Comparison of ENCODE assay signal across 38 cellular contexts in the genomic region with DNA sequence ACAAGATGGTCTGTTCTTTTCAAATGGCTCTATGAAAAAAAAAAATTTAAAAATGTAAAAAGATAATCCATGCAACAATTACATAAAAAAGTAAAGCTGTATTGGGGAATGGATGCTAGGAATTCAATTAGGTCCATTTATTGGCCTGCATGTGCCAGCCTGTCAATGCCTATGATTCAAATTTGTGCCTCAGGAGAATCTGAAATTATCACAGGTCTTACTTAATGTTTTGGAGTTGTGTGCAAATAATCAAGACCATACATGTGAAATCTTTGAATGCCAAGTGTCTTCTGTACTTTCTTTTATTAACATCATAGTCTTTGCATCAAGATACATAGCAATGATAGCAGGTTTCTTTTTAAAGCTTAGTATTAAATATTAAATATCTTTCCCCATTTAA.
"Had no signal": no experiment of that assay in that cellular context is flagged by ENCODE, and none has a peak within 500 bp of the region (broad histone marks: within the 10 kb centered on the region; RNA-seq: fewer than 3 reads in every experiment).

No MANE protein-coding gene starts in this region.

- H3K27ac Mint-ChIP-seq: activated CD4-positive, alpha-beta memory T cell treated with anti-CD3 and anti-CD28 coated beads, Interleukin-2, amount 10 ng/mL, durations not matched to agents 7 days and 5 days; activated CD4-positive, alpha-beta T cell treated with anti-CD3 and anti-CD28 coated beads for 36 hours; activated CD4-positive, alpha-beta T cell treated with anti-CD3 and anti-CD28 coated beads, Interleukin-2, amount 10 ng/mL, durations not matched to agents 7 days and 5 days; activated CD8-positive, alpha-beta memory T cell treated with anti-CD3 and anti-CD28 coated beads, Interleukin-2, amount 10 ng/mL, durations not matched to agents 7 days and 5 days; activated CD8-positive, alpha-beta T cell treated with anti-CD3 and anti-CD28 coated beads, Interleukin-2, amount 10 ng/mL, durations not matched to agents 7 days and 5 days; activated naive CD4-positive, alpha-beta T cell treated with anti-CD3 and anti-CD28 coated beads, Interleukin-2, amount 10 ng/mL, durations not matched to agents 7 days and 5 days; activated naive CD8-positive, alpha-beta T cell; activated naive CD8-positive, alpha-beta T cell treated with anti-CD3 and anti-CD28 coated beads, Interleukin-2, amount 10 ng/mL, durations not matched to agents 7 days and 5 days; activated naive CD8-positive, alpha-beta T cell treated with anti-CD3 and anti-CD28 coated beads, Interleukin-2, amount 50 U/mL, for 24 hours; activated T-helper 2 cell treated with anti-CD3 and anti-CD28 coated beads, Interferon-gamma antibody, Interleukin-2, Interleukin-4, amounts not matched to agents 10 μg/mL and 5 μg/mL and 100 μg/mL, durations not matched to agents 14 hours and 24 hours and 36 hours; brain; T-helper 1 cell treated with Interleukin-12 subunit alpha and Interleukin-12 subunit beta and Interleukin-4 antibody, amounts not matched to agents 30 μg/mL and 1 μg/mL, for 36 hours; T-helper 2 cell treated with Interferon-gamma antibody and Interleukin-4, amounts not matched to agents 5 μg/mL and 100 μg/mL, for 36 hours; WTC11 had no signal

- H3K27me3 ChIP-seq: ascending aorta, cardiac muscle cell had no signal

- ATAC-seq: activated CD4-positive, alpha-beta T cell treated with anti-CD3 and anti-CD28 coated beads for 36 hours; activated CD4-positive, CD25-positive, alpha-beta regulatory T cell treated with anti-CD3 and anti-CD28 coated beads, Interleukin-2, amount 50 U/mL, for 24 hours; activated CD8-positive, alpha-beta memory T cell treated with anti-CD3 and anti-CD28 coated beads, Interleukin-2, amount 10 ng/mL, durations not matched to agents 7 days and 5 days; activated CD8-positive, alpha-beta T cell treated with anti-CD3 and anti-CD28 coated beads, Interleukin-2, amount 10 ng/mL, durations not matched to agents 7 days and 5 days; activated naive CD8-positive, alpha-beta T cell treated with anti-CD3 and anti-CD28 coated beads, Interleukin-2, amount 50 U/mL, for 24 hours; WTC11 had no signal

- H3K4me3 ChIP-seq: ascending aorta, cardiac muscle cell had no signal

- H3K4me1 Mint-ChIP-seq: activated CD4-positive, alpha-beta memory T cell treated with anti-CD3 and anti-CD28 coated beads, Interleukin-2, amount 10 ng/mL, durations not matched to agents 7 days and 5 days; activated CD4-positive, alpha-beta T cell treated with anti-CD3 and anti-CD28 coated beads for 36 hours; activated CD4-positive, alpha-beta T cell treated with anti-CD3 and anti-CD28 coated beads, Interleukin-2, amount 10 ng/mL, durations not matched to agents 7 days and 5 days; activated CD8-positive, alpha-beta memory T cell treated with anti-CD3 and anti-CD28 coated beads, Interleukin-2, amount 10 ng/mL, durations not matched to agents 7 days and 5 days; activated naive CD4-positive, alpha-beta T cell treated with anti-CD3 and anti-CD28 coated beads, Interleukin-2, amount 10 ng/mL, durations not matched to agents 7 days and 5 days; activated naive CD4-positive, alpha-beta T cell treated with anti-CD3 and anti-CD28 coated beads, Interleukin-2, amount 50 U/mL, for 24 hours; activated naive CD8-positive, alpha-beta T cell treated with anti-CD3 and anti-CD28 coated beads, Interleukin-2, amount 10 ng/mL, durations not matched to agents 7 days and 5 days; activated naive CD8-positive, alpha-beta T cell treated with anti-CD3 and anti-CD28 coated beads, Interleukin-2, amount 50 U/mL, for 24 hours; brain; central memory CD8-positive, alpha-beta T cell; WTC11 had no signal

- H3K4me3 Mint-ChIP-seq: activated CD4-positive, alpha-beta memory T cell treated with anti-CD3 and anti-CD28 coated beads, Interleukin-2, amount 10 ng/mL, durations not matched to agents 7 days and 5 days; activated CD4-positive, alpha-beta T cell treated with anti-CD3 and anti-CD28 coated beads for 36 hours; activated CD4-positive, alpha-beta T cell treated with anti-CD3 and anti-CD28 coated beads, Interleukin-2, amount 10 ng/mL, durations not matched to agents 7 days and 5 days; activated CD8-positive, alpha-beta memory T cell treated with anti-CD3 and anti-CD28 coated beads, Interleukin-2, amount 10 ng/mL, durations not matched to agents 7 days and 5 days; activated CD8-positive, alpha-beta T cell treated with anti-CD3 and anti-CD28 coated beads, Interleukin-2, amount 10 ng/mL, durations not matched to agents 7 days and 5 days; activated naive CD4-positive, alpha-beta T cell treated with anti-CD3 and anti-CD28 coated beads, Interleukin-2, amount 10 ng/mL, durations not matched to agents 7 days and 5 days; activated naive CD4-positive, alpha-beta T cell treated with anti-CD3 and anti-CD28 coated beads, Interleukin-2, amount 50 U/mL, for 24 hours; activated naive CD8-positive, alpha-beta T cell; activated naive CD8-positive, alpha-beta T cell treated with anti-CD3 and anti-CD28 coated beads, Interleukin-2, amount 10 ng/mL, durations not matched to agents 7 days and 5 days; activated naive CD8-positive, alpha-beta T cell treated with anti-CD3 and anti-CD28 coated beads, Interleukin-2, amount 50 U/mL, for 24 hours; activated T-cell treated with anti-CD3 and anti-CD28 coated beads, Interleukin-2, amount 50 U/mL, for 24 hours; brain; central memory CD8-positive, alpha-beta T cell; T-helper 1 cell treated with Interleukin-12 subunit alpha and Interleukin-12 subunit beta and Interleukin-4 antibody, amounts not matched to agents 30 μg/mL and 1 μg/mL, for 36 hours; T-helper 2 cell treated with Interferon-gamma antibody and Interleukin-4, amounts not matched to agents 5 μg/mL and 100 μg/mL, for 36 hours; WTC11 had no signal

- H3K9me3 ChIP-seq: ascending aorta had no signal

- H3K27ac ChIP-seq: ascending aorta, WERI-Rb-1 had no signal

- H3K9me3 Mint-ChIP-seq: activated CD4-positive, alpha-beta memory T cell treated with anti-CD3 and anti-CD28 coated beads, Interleukin-2, amount 10 ng/mL, durations not matched to agents 7 days and 5 days; activated CD4-positive, alpha-beta T cell treated with anti-CD3 and anti-CD28 coated beads, Interleukin-2, amount 10 ng/mL, durations not matched to agents 7 days and 5 days; activated naive CD4-positive, alpha-beta T cell treated with anti-CD3 and anti-CD28 coated beads, Interleukin-2, amount 10 ng/mL, durations not matched to agents 7 days and 5 days; activated naive CD4-positive, alpha-beta T cell treated with anti-CD3 and anti-CD28 coated beads, Interleukin-2, amount 50 U/mL, for 24 hours; activated naive CD8-positive, alpha-beta T cell treated with anti-CD3 and anti-CD28 coated beads, Interleukin-2, amount 10 ng/mL, durations not matched to agents 7 days and 5 days; activated naive CD8-positive, alpha-beta T cell treated with anti-CD3 and anti-CD28 coated beads, Interleukin-2, amount 50 U/mL, for 24 hours; activated T-cell treated with anti-CD3 and anti-CD28 coated beads, Interleukin-2, amount 50 U/mL, for 24 hours; activated T-helper 2 cell treated with anti-CD3 and anti-CD28 coated beads, Interferon-gamma antibody, Interleukin-2, Interleukin-4, amounts not matched to agents 10 μg/mL and 5 μg/mL and 100 μg/mL, durations not matched to agents 14 hours and 24 hours and 36 hours; brain; central memory CD8-positive, alpha-beta T cell; T-helper 1 cell treated with Interleukin-12 subunit alpha and Interleukin-12 subunit beta and Interleukin-4 antibody, amounts not matched to agents 30 μg/mL and 1 μg/mL, for 36 hours; T-helper 2 cell treated with Interferon-gamma antibody and Interleukin-4, amounts not matched to agents 5 μg/mL and 100 μg/mL, for 36 hours; WTC11 had no signal

- H3K4me1 ChIP-seq: ascending aorta had no signal

- DNase-seq: activated CD4-positive, alpha-beta memory T cell treated with anti-CD3 and anti-CD28 coated beads, Interleukin-2, amount 10 ng/mL, durations not matched to agents 7 days and 5 days; activated CD4-positive, alpha-beta T cell treated with anti-CD3 and anti-CD28 coated beads for 1 hour; activated CD4-positive, alpha-beta T cell treated with anti-CD3 and anti-CD28 coated beads for 36 hours; activated CD4-positive, alpha-beta T cell treated with anti-CD3 and anti-CD28 coated beads for 48 hours; activated CD4-positive, alpha-beta T cell treated with anti-CD3 and anti-CD28 coated beads, Interleukin-2, amount 10 ng/mL, durations not matched to agents 7 days and 5 days; activated CD4-positive, alpha-beta T cell treated with anti-CD3 and anti-CD28 coated beads, Interleukin-2, amount 50 U/mL, for 48 hours; activated CD4-positive, CD25-positive, alpha-beta regulatory T cell; activated CD8-positive, alpha-beta memory T cell treated with anti-CD3 and anti-CD28 coated beads for 24 hours; activated CD8-positive, alpha-beta memory T cell treated with anti-CD3 and anti-CD28 coated beads, Interleukin-2, amount 10 ng/mL, durations not matched to agents 7 days and 5 days; activated CD8-positive, alpha-beta memory T cell treated with anti-CD3 and anti-CD28 coated beads, Interleukin-2, amount 50 U/mL, for 48 hours; activated CD8-positive, alpha-beta T cell treated with anti-CD3 and anti-CD28 coated beads, Interleukin-2, amount 10 ng/mL, durations not matched to agents 7 days and 5 days; activated effector memory CD4-positive, alpha-beta T cell treated with Interleukin-2 at 50 U/mL for 16 hours; activated gamma-delta T cell; activated naive CD4-positive, alpha-beta T cell treated with anti-CD3 and anti-CD28 coated beads, Interleukin-2, amount 10 ng/mL, durations not matched to agents 7 days and 5 days; activated naive CD4-positive, alpha-beta T cell treated with Interleukin-2 at 50 U/mL for 16 hours; activated naive CD8-positive, alpha-beta T cell treated with anti-CD3 and anti-CD28 coated beads, Interleukin-2, amount 10 ng/mL, durations not matched to agents 7 days and 5 days; activated naive CD8-positive, alpha-beta T cell treated with anti-CD3 and anti-CD28 coated beads, Interleukin-2, amount 50 U/mL, for 24 hours; activated T-cell treated with anti-CD3 and anti-CD28 coated beads, Interleukin-2, amount 50 U/mL, for 24 hours; activated T-cell treated with anti-CD3 and anti-CD28 coated beads, Interleukin-2, amount 50 U/mL, for 48 hours; amygdala; anterior cingulate cortex; cerebellar nuclear complex; SW 1271; T-helper 1 cell; T-helper 2 cell; T-helper 9 cell; WERI-Rb-1 had no signal

- H3K27me3 Mint-ChIP-seq: activated CD4-positive, alpha-beta memory T cell treated with anti-CD3 and anti-CD28 coated beads, Interleukin-2, amount 10 ng/mL, durations not matched to agents 7 days and 5 days; activated CD4-positive, alpha-beta T cell treated with anti-CD3 and anti-CD28 coated beads for 36 hours; activated CD4-positive, alpha-beta T cell treated with anti-CD3 and anti-CD28 coated beads, Interleukin-2, amount 10 ng/mL, durations not matched to agents 7 days and 5 days; activated naive CD4-positive, alpha-beta T cell treated with anti-CD3 and anti-CD28 coated beads, Interleukin-2, amount 50 U/mL, for 24 hours; activated naive CD8-positive, alpha-beta T cell; activated naive CD8-positive, alpha-beta T cell treated with anti-CD3 and anti-CD28 coated beads, Interleukin-2, amount 50 U/mL, for 24 hours; activated T-cell treated with anti-CD3 and anti-CD28 coated beads, Interleukin-2, amount 50 U/mL, for 24 hours; brain; central memory CD8-positive, alpha-beta T cell had no signal
